1 cellular context compared by ENCODE assay signal in the genomic region with DNA sequence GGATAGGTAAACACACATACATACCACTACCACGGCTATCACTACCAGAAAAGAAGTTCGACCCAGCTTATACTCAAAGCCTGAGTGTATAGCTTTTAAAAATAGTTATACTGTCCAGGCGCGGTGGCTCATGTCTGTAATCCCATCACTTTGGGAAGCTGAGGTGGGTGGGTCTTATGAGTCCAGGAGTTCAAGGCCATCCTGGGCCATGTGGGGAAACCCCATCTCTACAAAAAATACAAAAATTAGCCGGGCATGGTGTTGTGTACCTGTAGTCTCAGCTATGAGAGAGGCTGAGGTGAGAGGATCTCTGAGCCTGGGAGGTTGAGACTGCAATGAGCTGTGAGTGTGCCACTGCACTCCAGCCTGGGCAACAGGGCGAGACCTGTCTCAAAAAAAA.
TF ChIP-seq lines count a peak whose summit lies in the region.

No MANE protein-coding gene starts in this region.

TF ChIP-seq in HepG2, 621 proteins besides CTCF, POLR2A, EP300 and RAD21 (continues in another document):
- TF ChIP-seq, protein P1, sequence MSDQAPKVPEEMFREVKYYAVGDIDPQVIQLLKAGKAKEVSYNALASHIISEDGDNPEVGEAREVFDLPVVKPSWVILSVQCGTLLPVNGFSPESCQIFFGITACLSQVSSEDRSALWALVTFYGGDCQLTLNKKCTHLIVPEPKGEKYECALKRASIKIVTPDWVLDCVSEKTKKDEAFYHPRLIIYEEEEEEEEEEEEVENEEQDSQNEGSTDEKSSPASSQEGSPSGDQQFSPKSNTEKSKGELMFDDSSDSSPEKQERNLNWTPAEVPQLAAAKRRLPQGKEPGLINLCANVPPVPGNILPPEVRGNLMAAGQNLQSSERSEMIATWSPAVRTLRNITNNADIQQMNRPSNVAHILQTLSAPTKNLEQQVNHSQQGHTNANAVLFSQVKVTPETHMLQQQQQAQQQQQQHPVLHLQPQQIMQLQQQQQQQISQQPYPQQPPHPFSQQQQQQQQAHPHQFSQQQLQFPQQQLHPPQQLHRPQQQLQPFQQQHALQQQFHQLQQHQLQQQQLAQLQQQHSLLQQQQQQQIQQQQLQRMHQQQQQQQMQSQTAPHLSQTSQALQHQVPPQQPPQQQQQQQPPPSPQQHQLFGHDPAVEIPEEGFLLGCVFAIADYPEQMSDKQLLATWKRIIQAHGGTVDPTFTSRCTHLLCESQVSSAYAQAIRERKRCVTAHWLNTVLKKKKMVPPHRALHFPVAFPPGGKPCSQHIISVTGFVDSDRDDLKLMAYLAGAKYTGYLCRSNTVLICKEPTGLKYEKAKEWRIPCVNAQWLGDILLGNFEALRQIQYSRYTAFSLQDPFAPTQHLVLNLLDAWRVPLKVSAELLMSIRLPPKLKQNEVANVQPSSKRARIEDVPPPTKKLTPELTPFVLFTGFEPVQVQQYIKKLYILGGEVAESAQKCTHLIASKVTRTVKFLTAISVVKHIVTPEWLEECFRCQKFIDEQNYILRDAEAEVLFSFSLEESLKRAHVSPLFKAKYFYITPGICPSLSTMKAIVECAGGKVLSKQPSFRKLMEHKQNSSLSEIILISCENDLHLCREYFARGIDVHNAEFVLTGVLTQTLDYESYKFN (CRISPR knock-in tag; conservative IDR thresholded peaks at IDR 0.05): peak; percentile 45
- TF ChIP-seq ARNTL (CRISPR knock-in tag; IDR thresholded peaks at IDR 0.05): no peak
- peak; percentile 77 for TF ChIP-seq HOMEZ (CRISPR knock-in tag; IDR thresholded peaks at IDR 0.05; ENCODE audit: low read depth)
- no peak for TF ChIP-seq GMEB2 (CRISPR knock-in tag; IDR thresholded peaks at IDR 0.05; ENCODE audit: low read depth)
- TF ChIP-seq RELA (CRISPR knock-in tag; IDR thresholded peaks at IDR 0.05): 0 out of 2 replicates have a peak, but pooled peaks have one; percentile 49
- 0 out of 2 replicates have a peak, but pooled peaks have one; percentile 22 for TF ChIP-seq RXRB (CRISPR knock-in tag; IDR thresholded peaks at IDR 0.05; ENCODE audit: borderline replicate concordance)
- TF ChIP-seq DRAP1 (CRISPR knock-in tag; IDR thresholded peaks at IDR 0.05): 0 out of 2 replicates have a peak, but pooled peaks have one; percentile 16
- TF ChIP-seq SP5 (CRISPR knock-in tag; IDR thresholded peaks at IDR 0.05; ENCODE audit: borderline replicate concordance, low read depth): 0 out of 2 replicates have a peak, but pooled peaks have one; percentile 53
- TF ChIP-seq, protein P2, sequence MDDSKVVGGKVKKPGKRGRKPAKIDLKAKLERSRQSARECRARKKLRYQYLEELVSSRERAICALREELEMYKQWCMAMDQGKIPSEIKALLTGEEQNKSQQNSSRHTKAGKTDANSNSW (CRISPR knock-in tag; IDR thresholded peaks at IDR 0.05; ENCODE audit: borderline replicate concordance): no peak
- TF ChIP-seq GZF1 (CRISPR knock-in tag; IDR thresholded peaks at IDR 0.05): no peak
- no peak for TF ChIP-seq SOX6 (IDR thresholded peaks at IDR 0.05)
- TF ChIP-seq SOX6 (CRISPR knock-in tag; IDR thresholded peaks at IDR 0.05): 0 out of 2 replicates have a peak, but pooled peaks have one; percentile 15
- TF ChIP-seq SAP130 (CRISPR knock-in tag; IDR thresholded peaks at IDR 0.05; ENCODE audit: low read depth): peak; percentile 45
- TF ChIP-seq ZNF557 (CRISPR knock-in tag; IDR thresholded peaks at IDR 0.05): no peak
- no peak for TF ChIP-seq SKI (IDR thresholded peaks at IDR 0.05; ENCODE audit: partially characterized antibody)
- TF ChIP-seq HDAC1 (CRISPR knock-in tag; IDR thresholded peaks at IDR 0.05): peak; percentile 41; the same call in 1 of the 2 replicates
- TF ChIP-seq, protein P3, sequence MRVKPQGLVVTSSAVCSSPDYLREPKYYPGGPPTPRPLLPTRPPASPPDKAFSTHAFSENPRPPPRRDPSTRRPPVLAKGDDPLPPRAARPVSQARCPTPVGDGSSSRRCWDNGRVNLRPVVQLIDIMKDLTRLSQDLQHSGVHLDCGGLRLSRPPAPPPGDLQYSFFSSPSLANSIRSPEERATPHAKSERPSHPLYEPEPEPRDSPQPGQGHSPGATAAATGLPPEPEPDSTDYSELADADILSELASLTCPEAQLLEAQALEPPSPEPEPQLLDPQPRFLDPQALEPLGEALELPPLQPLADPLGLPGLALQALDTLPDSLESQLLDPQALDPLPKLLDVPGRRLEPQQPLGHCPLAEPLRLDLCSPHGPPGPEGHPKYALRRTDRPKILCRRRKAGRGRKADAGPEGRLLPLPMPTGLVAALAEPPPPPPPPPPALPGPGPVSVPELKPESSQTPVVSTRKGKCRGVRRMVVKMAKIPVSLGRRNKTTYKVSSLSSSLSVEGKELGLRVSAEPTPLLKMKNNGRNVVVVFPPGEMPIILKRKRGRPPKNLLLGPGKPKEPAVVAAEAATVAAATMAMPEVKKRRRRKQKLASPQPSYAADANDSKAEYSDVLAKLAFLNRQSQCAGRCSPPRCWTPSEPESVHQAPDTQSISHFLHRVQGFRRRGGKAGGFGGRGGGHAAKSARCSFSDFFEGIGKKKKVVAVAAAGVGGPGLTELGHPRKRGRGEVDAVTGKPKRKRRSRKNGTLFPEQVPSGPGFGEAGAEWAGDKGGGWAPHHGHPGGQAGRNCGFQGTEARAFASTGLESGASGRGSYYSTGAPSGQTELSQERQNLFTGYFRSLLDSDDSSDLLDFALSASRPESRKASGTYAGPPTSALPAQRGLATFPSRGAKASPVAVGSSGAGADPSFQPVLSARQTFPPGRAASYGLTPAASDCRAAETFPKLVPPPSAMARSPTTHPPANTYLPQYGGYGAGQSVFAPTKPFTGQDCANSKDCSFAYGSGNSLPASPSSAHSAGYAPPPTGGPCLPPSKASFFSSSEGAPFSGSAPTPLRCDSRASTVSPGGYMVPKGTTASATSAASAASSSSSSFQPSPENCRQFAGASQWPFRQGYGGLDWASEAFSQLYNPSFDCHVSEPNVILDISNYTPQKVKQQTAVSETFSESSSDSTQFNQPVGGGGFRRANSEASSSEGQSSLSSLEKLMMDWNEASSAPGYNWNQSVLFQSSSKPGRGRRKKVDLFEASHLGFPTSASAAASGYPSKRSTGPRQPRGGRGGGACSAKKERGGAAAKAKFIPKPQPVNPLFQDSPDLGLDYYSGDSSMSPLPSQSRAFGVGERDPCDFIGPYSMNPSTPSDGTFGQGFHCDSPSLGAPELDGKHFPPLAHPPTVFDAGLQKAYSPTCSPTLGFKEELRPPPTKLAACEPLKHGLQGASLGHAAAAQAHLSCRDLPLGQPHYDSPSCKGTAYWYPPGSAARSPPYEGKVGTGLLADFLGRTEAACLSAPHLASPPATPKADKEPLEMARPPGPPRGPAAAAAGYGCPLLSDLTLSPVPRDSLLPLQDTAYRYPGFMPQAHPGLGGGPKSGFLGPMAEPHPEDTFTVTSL (CRISPR knock-in tag; IDR thresholded peaks at IDR 0.05; ENCODE audit: borderline replicate concordance): peak; percentile 49; the same call in 1 of the 2 replicates
- TF ChIP-seq MLLT10 (CRISPR knock-in tag; IDR thresholded peaks at IDR 0.05): no peak
- TF ChIP-seq RARA (CRISPR knock-in tag; IDR thresholded peaks at IDR 0.05): peak; percentile 41; the same call in 1 of the 2 replicates
- 0 out of 2 replicates have a peak, but pooled peaks have one; percentile 22 for TF ChIP-seq PHF21A (CRISPR knock-in tag; IDR thresholded peaks at IDR 0.05)
- TF ChIP-seq ZNF296 (CRISPR knock-in tag; conservative IDR thresholded peaks at IDR 0.05): no peak
- no peak for TF ChIP-seq MXD4 (CRISPR knock-in tag; IDR thresholded peaks at IDR 0.05)
- TF ChIP-seq, protein P4, sequence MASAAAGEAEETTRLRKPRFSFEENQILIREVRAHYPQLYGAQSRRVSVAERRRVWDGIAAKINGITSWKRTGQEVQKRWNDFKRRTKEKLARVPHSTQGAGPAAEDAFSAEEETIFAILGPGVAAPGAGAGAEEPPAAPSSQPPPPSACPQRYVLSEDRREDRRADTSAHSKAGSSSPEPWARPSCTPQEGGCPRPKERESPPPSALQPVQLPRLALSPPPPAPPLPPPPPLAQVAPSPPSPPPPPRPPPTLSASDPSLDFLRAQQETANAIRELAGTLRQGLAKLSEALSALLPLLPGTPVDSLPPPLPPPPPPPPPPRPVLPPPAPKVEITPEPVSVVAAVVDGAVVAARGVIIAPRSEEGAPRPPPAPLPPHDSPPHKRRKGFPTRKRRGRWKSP (CRISPR knock-in tag; IDR thresholded peaks at IDR 0.05): no peak
- TF ChIP-seq HOXA3 (CRISPR knock-in tag; IDR thresholded peaks at IDR 0.05): peak; percentile 26; the same call in 1 of the 2 replicates
- no peak for TF ChIP-seq IRF9 (CRISPR knock-in tag; IDR thresholded peaks at IDR 0.05; ENCODE audit: borderline replicate concordance)
- TF ChIP-seq PITX1 (CRISPR knock-in tag; IDR thresholded peaks at IDR 0.05): peak; percentile 59
- TF ChIP-seq, protein P5, sequence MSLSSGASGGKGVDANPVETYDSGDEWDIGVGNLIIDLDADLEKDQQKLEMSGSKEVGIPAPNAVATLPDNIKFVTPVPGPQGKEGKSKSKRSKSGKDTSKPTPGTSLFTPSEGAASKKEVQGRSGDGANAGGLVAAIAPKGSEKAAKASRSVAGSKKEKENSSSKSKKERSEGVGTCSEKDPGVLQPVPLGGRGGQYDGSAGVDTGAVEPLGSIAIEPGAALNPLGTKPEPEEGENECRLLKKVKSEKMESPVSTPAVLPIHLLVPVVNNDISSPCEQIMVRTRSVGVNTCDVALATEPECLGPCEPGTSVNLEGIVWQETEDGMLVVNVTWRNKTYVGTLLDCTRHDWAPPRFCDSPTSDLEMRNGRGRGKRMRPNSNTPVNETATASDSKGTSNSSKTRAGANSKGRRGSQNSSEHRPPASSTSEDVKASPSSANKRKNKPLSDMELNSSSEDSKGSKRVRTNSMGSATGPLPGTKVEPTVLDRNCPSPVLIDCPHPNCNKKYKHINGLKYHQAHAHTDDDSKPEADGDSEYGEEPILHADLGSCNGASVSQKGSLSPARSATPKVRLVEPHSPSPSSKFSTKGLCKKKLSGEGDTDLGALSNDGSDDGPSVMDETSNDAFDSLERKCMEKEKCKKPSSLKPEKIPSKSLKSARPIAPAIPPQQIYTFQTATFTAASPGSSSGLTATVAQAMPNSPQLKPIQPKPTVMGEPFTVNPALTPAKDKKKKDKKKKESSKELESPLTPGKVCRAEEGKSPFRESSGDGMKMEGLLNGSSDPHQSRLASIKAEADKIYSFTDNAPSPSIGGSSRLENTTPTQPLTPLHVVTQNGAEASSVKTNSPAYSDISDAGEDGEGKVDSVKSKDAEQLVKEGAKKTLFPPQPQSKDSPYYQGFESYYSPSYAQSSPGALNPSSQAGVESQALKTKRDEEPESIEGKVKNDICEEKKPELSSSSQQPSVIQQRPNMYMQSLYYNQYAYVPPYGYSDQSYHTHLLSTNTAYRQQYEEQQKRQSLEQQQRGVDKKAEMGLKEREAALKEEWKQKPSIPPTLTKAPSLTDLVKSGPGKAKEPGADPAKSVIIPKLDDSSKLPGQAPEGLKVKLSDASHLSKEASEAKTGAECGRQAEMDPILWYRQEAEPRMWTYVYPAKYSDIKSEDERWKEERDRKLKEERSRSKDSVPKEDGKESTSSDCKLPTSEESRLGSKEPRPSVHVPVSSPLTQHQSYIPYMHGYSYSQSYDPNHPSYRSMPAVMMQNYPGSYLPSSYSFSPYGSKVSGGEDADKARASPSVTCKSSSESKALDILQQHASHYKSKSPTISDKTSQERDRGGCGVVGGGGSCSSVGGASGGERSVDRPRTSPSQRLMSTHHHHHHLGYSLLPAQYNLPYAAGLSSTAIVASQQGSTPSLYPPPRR (CRISPR knock-in tag; IDR thresholded peaks at IDR 0.05; ENCODE audit: borderline replicate concordance): no peak
- peak; percentile 80 for TF ChIP-seq ZNF770 (CRISPR knock-in tag; IDR thresholded peaks at IDR 0.05)
- peak; percentile 66 for TF ChIP-seq ZMYM4 (CRISPR knock-in tag; IDR thresholded peaks at IDR 0.05)
- peak; percentile 74 for TF ChIP-seq ZNF644 (CRISPR knock-in tag; IDR thresholded peaks at IDR 0.05; ENCODE audit: low read depth)
